In the genomic region with DNA sequence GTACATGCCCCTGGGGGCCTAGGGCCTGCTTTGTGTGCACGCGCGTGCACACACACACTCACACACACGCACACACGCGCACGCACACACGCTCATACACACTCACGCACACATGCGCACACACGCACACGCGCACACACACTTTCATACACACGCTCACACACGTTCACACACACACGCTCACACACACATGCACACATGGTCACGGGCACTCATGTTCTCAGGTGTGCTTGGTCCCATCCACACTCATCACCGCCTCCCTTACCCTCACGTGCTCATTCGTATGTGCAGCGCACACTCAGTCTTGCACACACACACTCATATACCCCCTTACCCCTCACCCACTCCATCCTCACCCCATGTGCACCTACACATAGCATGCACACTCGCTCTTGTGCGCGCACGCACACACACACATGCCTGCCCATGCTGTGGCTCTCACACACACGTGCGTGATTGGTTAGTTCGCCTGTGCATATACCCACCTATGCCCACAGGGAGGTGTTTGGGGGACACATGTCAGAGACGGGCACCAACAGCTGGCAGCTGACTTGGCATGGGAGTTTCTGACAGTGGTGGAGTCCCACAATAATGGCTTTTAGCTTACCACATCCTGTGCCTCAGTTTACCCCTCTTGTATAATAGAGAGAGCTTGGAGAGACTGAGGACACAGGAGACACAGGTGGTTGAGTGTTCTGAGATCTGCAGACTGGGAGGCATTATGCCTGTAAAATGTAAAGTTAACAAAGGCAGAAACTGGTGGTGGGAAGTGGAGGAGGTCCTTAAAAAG, we compare ENCODE assay signal across 17 cellular contexts. TPM values are rescaled to one million over a fixed set of nuclear protein-coding genes. Genes with fewer than 3 reads are reported as not detected.
A peak's percentile ranks its signal among the peaks of the same experiment; 100 is the strongest.
DNase-seq lines count a peak whose midpoint lies in the region; ATAC-seq and TF ChIP-seq lines count a peak whose summit lies in the region.
"Had no signal": no experiment of that assay in that cellular context is flagged by ENCODE, and none has a peak within 500 bp of the region (broad histone marks: within the 10 kb centered on the region; RNA-seq: fewer than 3 reads in every experiment).

No MANE protein-coding gene starts in this region.

- 0 out of 22 replicates have a peak overlapping the region, but pooled peaks of 1 of the 11 experiments have one; percentile 39 for H3K27ac ChIP-seq in BLaER1 treated with 17β-estradiol and CSF1 and Interleukin-3, amounts not matched to agents 10 nM and 100 nM

- H3K36me3 ChIP-seq in BLaER1 treated with 17β-estradiol and CSF1 and Interleukin-3, amounts not matched to agents 10 nM and 100 nM: peaks cover 0 to 6% (median 0%) of the 10 kb centered on the region in 11 experiments; a peak in 2 of 22 replicates
- H3K36me3 ChIP-seq in NT2/D1 (ENCODE audit: insufficient read depth, insufficient read length, low read length): peaks cover 5% of the 10 kb centered on the region
- H3K36me3 ChIP-seq: esophagus squamous epithelium had no signal

- H3K4me3 ChIP-seq in BLaER1 treated with 17β-estradiol and CSF1 and Interleukin-3, amounts not matched to agents 10 nM and 100 nM: no peak overlapping the region
- no peak overlapping the region for H3K4me3 ChIP-seq in NT2/D1 (ENCODE audit: insufficient read length, low read depth)
- H3K4me3 ChIP-seq: esophagus squamous epithelium, K562 had no signal

- H3K36me3 Mint-ChIP-seq in glutamatergic neuron (ENCODE audit: unreplicated experiment) (peaks cover 2% of the 10 kb centered on the region), osteocyte (ENCODE audit: unreplicated experiment) (peaks cover 4% of the 10 kb centered on the region)
- H3K36me3 Mint-ChIP-seq: activated naive CD4-positive, alpha-beta T cell treated with anti-CD3 and anti-CD28 coated beads, Interleukin-2, amount 10 ng/mL, durations not matched to agents 7 days and 5 days; CD4-positive, CD25-positive, alpha-beta regulatory T cell had no signal

- peaks cover 0 to 3% (median 0%) of the 10 kb centered on the region in 11 experiments; a peak in 1 of 22 replicates for H3K9me3 ChIP-seq in BLaER1 treated with 17β-estradiol and CSF1 and Interleukin-3, amounts not matched to agents 10 nM and 100 nM (replicated peaks in 1 of 11)
- H3K9me3 ChIP-seq in NT2/D1 (ENCODE audit: insufficient read depth, low read length): no peaks in the 10 kb centered on the region
- H3K9me3 ChIP-seq: esophagus squamous epithelium had no signal

- peaks cover 0 to 46% (median 0%) of the 10 kb centered on the region in 11 experiments; a peak in 5 of 22 replicates for H3K27me3 ChIP-seq in BLaER1 treated with 17β-estradiol and CSF1 and Interleukin-3, amounts not matched to agents 10 nM and 100 nM
- no peaks in the 10 kb centered on the region for H3K27me3 ChIP-seq in NT2/D1 (ENCODE audit: insufficient read depth, insufficient read length)
- H3K27me3 ChIP-seq: esophagus squamous epithelium had no signal

- H3K27me3 Mint-ChIP-seq in glutamatergic neuron (ENCODE audit: unreplicated experiment): peaks cover 23% of the 10 kb centered on the region
- H3K27me3 Mint-ChIP-seq in osteocyte (ENCODE audit: unreplicated experiment): no peaks in the 10 kb centered on the region
- H3K27me3 Mint-ChIP-seq: CD4-positive, CD25-positive, alpha-beta regulatory T cell had no signal

- peaks cover 0 to 47% (median 0%) of the 10 kb centered on the region in 11 experiments; a peak in 5 of 22 replicates for H4K20me1 ChIP-seq in BLaER1 treated with 17β-estradiol and CSF1 and Interleukin-3, amounts not matched to agents 10 nM and 100 nM

- H3K9ac ChIP-seq in BLaER1 treated with 17β-estradiol and CSF1 and Interleukin-3, amounts not matched to agents 10 nM and 100 nM: peak overlapping the region in 1 of 11 experiments; percentile 10; a peak in 1 of 22 replicates
- peak overlapping the region; percentile 58 for H3K9ac ChIP-seq in NT2/D1 (ENCODE audit: insufficient read length, low read depth)

- H3K4me3 Mint-ChIP-seq in glutamatergic neuron (ENCODE audit: unreplicated experiment): peak overlapping the region; percentile 75
- H3K4me3 Mint-ChIP-seq in osteocyte (ENCODE audit: unreplicated experiment): no peak overlapping the region
- H3K4me3 Mint-ChIP-seq: activated naive CD4-positive, alpha-beta T cell treated with anti-CD3 and anti-CD28 coated beads, Interleukin-2, amount 10 ng/mL, durations not matched to agents 7 days and 5 days; activated T-cell treated with anti-CD3 and anti-CD28 coated beads, Interleukin-2, amount 50 U/mL, for 4 hours; CD4-positive, CD25-positive, alpha-beta regulatory T cell had no signal

- peaks cover 17 to 62% (median 55%) of the 10 kb centered on the region in 10 experiments for H3K4me1 ChIP-seq in BLaER1 treated with 17β-estradiol and CSF1 and Interleukin-3, amounts not matched to agents 10 nM and 100 nM
- peaks cover 34% of the 10 kb centered on the region for H3K4me1 ChIP-seq in NT2/D1 (ENCODE audit: insufficient read depth, insufficient read length)

- H3K9me3 Mint-ChIP-seq in glutamatergic neuron (ENCODE audit: unreplicated experiment) (peaks cover 27% of the 10 kb centered on the region), osteocyte (ENCODE audit: unreplicated experiment) (no peaks in the 10 kb centered on the region)
- H3K9me3 Mint-ChIP-seq: activated naive CD4-positive, alpha-beta T cell treated with anti-CD3 and anti-CD28 coated beads, Interleukin-2, amount 10 ng/mL, durations not matched to agents 7 days and 5 days; activated T-cell treated with anti-CD3 and anti-CD28 coated beads, Interleukin-2, amount 50 U/mL, for 4 hours had no signal

- H3K4me1 Mint-ChIP-seq in glutamatergic neuron (ENCODE audit: low read depth, unreplicated experiment) (peaks cover 74% of the 10 kb centered on the region), osteocyte (ENCODE audit: unreplicated experiment) (peaks cover 82% of the 10 kb centered on the region)
- H3K4me1 Mint-ChIP-seq: activated naive CD4-positive, alpha-beta T cell treated with anti-CD3 and anti-CD28 coated beads, Interleukin-2, amount 10 ng/mL, durations not matched to agents 7 days and 5 days had no signal

- ATAC-seq in GM18870 (IDR thresholded peaks at IDR 0.05; ENCODE audit: unreplicated experiment) (no peak), HG03135 (IDR thresholded peaks at IDR 0.05; ENCODE audit: unreplicated experiment) (no peak)
- ATAC-seq: activated T-cell treated with anti-CD3 and anti-CD28 coated beads, Interleukin-2, amount 50 U/mL, for 4 hours; K562 had no signal

- DNase-seq in NT2/D1 (ENCODE audit: low read depth, low spot score): no peak
- no peak for DNase-seq in glutamatergic neuron
- no peak for DNase-seq in osteocyte (ENCODE audit: extremely low spot score, unreplicated experiment)
- DNase-seq in NCI-H1436 treated with DMSO at 0.1 percent for 48 hours (lab: John Stamatoyannopoulos, UW): no peak
- no peak for DNase-seq in stimulated activated CD4-positive, alpha-beta T cell treated with anti-CD3 and anti-CD28 coated beads, Interleukin-2, amount 100 ng/mL, for 48 hours
- DNase-seq: activated naive CD4-positive, alpha-beta T cell treated with anti-CD3 and anti-CD28 coated beads, Interleukin-2, amount 10 ng/mL, durations not matched to agents 7 days and 5 days; activated T-cell treated with anti-CD3 and anti-CD28 coated beads, Interleukin-2, amount 50 U/mL, for 4 hours; CD4-positive, CD25-positive, alpha-beta regulatory T cell; cerebellar nuclear complex; effector CD8-positive, alpha-beta T cell; esophagus squamous epithelium; NCI-H774; T-helper 9 cell had no signal

- H3K4me2 ChIP-seq in BLaER1 treated with 17β-estradiol and CSF1 and Interleukin-3, amounts not matched to agents 10 nM and 100 nM: peak overlapping the region in 9 of 11 experiments; percentile 56 to 90 (median 74); a peak in 18 of 22 replicates

- TF ChIP-seq CTCF in glutamatergic neuron (IDR thresholded peaks at IDR 0.05; ENCODE audit: partially characterized antibody, unreplicated experiment) (no peak), osteocyte (IDR thresholded peaks at IDR 0.05) (no peak)

- peak overlapping the region; percentile 100 for H3K27ac Mint-ChIP-seq in glutamatergic neuron (ENCODE audit: unreplicated experiment)
- H3K27ac Mint-ChIP-seq in osteocyte (ENCODE audit: unreplicated experiment): peak overlapping the region; percentile 95
- H3K27ac Mint-ChIP-seq: activated naive CD4-positive, alpha-beta T cell treated with anti-CD3 and anti-CD28 coated beads, Interleukin-2, amount 10 ng/mL, durations not matched to agents 7 days and 5 days; CD4-positive, CD25-positive, alpha-beta regulatory T cell had no signal

RNA-seq across cellular contexts. Expression of gene TSPAN9, which starts 28.7 kb away (rescaled TPM):
- 142 TPM for total RNA-seq in glutamatergic neuron (ENCODE audit: unreplicated experiment)
- total RNA-seq in osteocyte: 102 and 114 TPM in 2 replicates
